In genomic region chr14:93079321-93079720, GRCh38 we compare ENCODE assay signal across 19 cellular contexts. TPM values are rescaled to one million over a fixed set of nuclear protein-coding genes. Genes with fewer than 3 reads are reported as not detected.
DNase-seq lines count a peak whose midpoint lies in the region; ATAC-seq and TF ChIP-seq lines count a peak whose summit lies in the region.
"Had no signal": no experiment of that assay in that cellular context is flagged by ENCODE, and none has a peak within 500 bp of the region (broad histone marks: within the 10 kb centered on the region; RNA-seq: fewer than 3 reads in every experiment).

No MANE protein-coding gene starts in this region.

- H3K9me3 Mint-ChIP-seq in dendritic cell treated with granulocyte-macrophage colony-stimulating factor and Interleukin-4, amounts not matched to agents 40 ng/mL and 50 ng/mL, for 4 days = no peaks in the 10 kb centered on the region
- no peaks in the 10 kb centered on the region for H3K9me3 Mint-ChIP-seq in osteocyte (ENCODE audit: unreplicated experiment)

- no peaks in the 10 kb centered on the region for H3F3A ChIP-seq in MM.1S (ENCODE audit: insufficient read depth, low read length)

- RAD21 ChIA-PET in HCT116 (lab: Charles Lee; ENCODE audit: low non-redundant PET in 1 of 2, low total read pairs in 2 of 2, uncharacterized antibody in 2 of 2, unreplicated experiment in 2 of 2) = no interaction called here

- H2AFZ ChIP-seq in HCT116 (ENCODE audit: low read depth, low read length, poor library complexity, severe bottlenecking) (no peak overlapping the region), MM.1S (ENCODE audit: low read length) (no peak overlapping the region)

- H3K36me3 ChIP-seq in BLaER1 (no peaks in the 10 kb centered on the region), HCT116 (ENCODE audit: control insufficient read depth in 1 of 2, insufficient read depth in 2 of 2, low read length in 2 of 2) (no peaks in the 10 kb centered on the region), psoas muscle (ENCODE audit: insufficient read depth in 1 of 2, low read depth in 1 of 2) (no peaks in the 10 kb centered on the region), MM.1S (replicated peaks; ENCODE audit: insufficient read depth, low read length) (no peaks in the 10 kb centered on the region)
- H3K36me3 ChIP-seq: BE2C, sigmoid colon had no signal

- POLR2A ChIA-PET in HCT116 (lab: Charles Lee) = no interaction called here

- 87 to 90% (median 90%) methylated on average over 9 of the region's 9 CpGs for WGBS in psoas muscle, 3 donors

- H3K9me3 ChIP-seq in BLaER1 = no peaks in the 10 kb centered on the region
- H3K9me3 ChIP-seq in HCT116 (ENCODE audit: control insufficient read depth in 1 of 2, insufficient read depth in 1 of 2, low read depth in 1 of 2, low read length in 2 of 2) = no peaks in the 10 kb centered on the region
- H3K9me3 ChIP-seq in psoas muscle = no peaks in the 10 kb centered on the region
- no peaks in the 10 kb centered on the region for H3K9me3 ChIP-seq in MM.1S (replicated peaks; ENCODE audit: insufficient read depth, low read length)
- H3K9me3 ChIP-seq: BE2C, sigmoid colon had no signal

- H3K4me1 ChIP-seq in BLaER1 (peaks cover 65% of the 10 kb centered on the region), HCT116 (ENCODE audit: control insufficient read depth in 1 of 2, insufficient read depth in 2 of 2, low read length in 2 of 2) (no peaks in the 10 kb centered on the region), psoas muscle (peaks cover 5% of the 10 kb centered on the region), MM.1S (ENCODE audit: low read length) (no peaks in the 10 kb centered on the region)
- H3K4me1 ChIP-seq: BE2C, foreskin keratinocyte had no signal

- peak; percentile 5 to 19 (median 17); a peak in 3 of 6 replicates for TF ChIP-seq CTCF in HCT116 (IDR thresholded peaks at IDR 0.05 in 2 of 3, conservative IDR thresholded peaks at IDR 0.05 in 1 of 3; ENCODE audit: borderline replicate concordance in 1 of 3, insufficient read depth in 1 of 3, low read depth in 2 of 3, low read length in 2 of 3)
- TF ChIP-seq CTCF in osteocyte (IDR thresholded peaks at IDR 0.05) = no peak
- TF ChIP-seq CTCF in psoas muscle (IDR thresholded peaks at IDR 0.05) = no peak
- no peak for TF ChIP-seq CTCF in MM.1S (IDR thresholded peaks at IDR 0.05; ENCODE audit: low read length)

- CTCF ChIA-PET in HCT116 (lab: Charles Lee) = no interaction called here

- H4K20me1 ChIP-seq in BLaER1 = peaks cover 96% of the 10 kb centered on the region
- no peaks in the 10 kb centered on the region for H4K20me1 ChIP-seq in HCT116 (ENCODE audit: insufficient read depth)
- H4K20me1 ChIP-seq in MM.1S (ENCODE audit: insufficient read depth, low read length) = no peaks in the 10 kb centered on the region

- TF ChIP-seq POLR2A in HCT116 (IDR thresholded peaks at IDR 0.05; ENCODE audit: borderline replicate concordance, extremely low read depth, insufficient read depth, insufficient read length) = no peak

- H3K36me3 Mint-ChIP-seq in dendritic cell treated with granulocyte-macrophage colony-stimulating factor and Interleukin-4, amounts not matched to agents 40 ng/mL and 50 ng/mL, for 4 days (ENCODE audit: low read depth) = peaks cover 53% of the 10 kb centered on the region
- H3K36me3 Mint-ChIP-seq in osteocyte (ENCODE audit: unreplicated experiment) = peaks cover 1% of the 10 kb centered on the region

- peaks cover 90% of the 10 kb centered on the region for H3K4me1 Mint-ChIP-seq in dendritic cell treated with granulocyte-macrophage colony-stimulating factor and Interleukin-4, amounts not matched to agents 40 ng/mL and 50 ng/mL, for 4 days (ENCODE audit: low read depth)
- peaks cover 27% of the 10 kb centered on the region for H3K4me1 Mint-ChIP-seq in osteocyte (ENCODE audit: unreplicated experiment)

- H3K27me3 Mint-ChIP-seq in dendritic cell treated with granulocyte-macrophage colony-stimulating factor and Interleukin-4, amounts not matched to agents 40 ng/mL and 50 ng/mL, for 4 days = no peaks in the 10 kb centered on the region
- no peaks in the 10 kb centered on the region for H3K27me3 Mint-ChIP-seq in osteocyte (ENCODE audit: unreplicated experiment)

- BruUV-seq in HCT116 (replicated peaks; lab: Mats Ljungman, UMichigan) = no TSS peak

- no peak overlapping the region for H3K4me3 ChIP-seq in BLaER1
- H3K4me3 ChIP-seq in HCT116 (replicated peaks in 1 of 2; ENCODE audit: low read depth in 1 of 2, low read length in 2 of 2) = no peak overlapping the region
- no peak overlapping the region for H3K4me3 ChIP-seq in psoas muscle
- no peak overlapping the region for H3K4me3 ChIP-seq in MM.1S (ENCODE audit: low read length)
- H3K4me3 ChIP-seq: sigmoid colon had no signal

- H3K27me3 ChIP-seq in BLaER1 (no peaks in the 10 kb centered on the region), HCT116 (ENCODE audit: insufficient read depth, low read length) (no peaks in the 10 kb centered on the region), psoas muscle (ENCODE audit: insufficient read depth in 3 of 3, low read length in 2 of 3) (no peaks in the 10 kb centered on the region), MM.1S (replicated peaks; ENCODE audit: insufficient read depth, low read length) (no peaks in the 10 kb centered on the region)
- H3K27me3 ChIP-seq: BE2C, foreskin keratinocyte, sigmoid colon had no signal

- no peak overlapping the region for H3K4me3 Mint-ChIP-seq in dendritic cell treated with granulocyte-macrophage colony-stimulating factor and Interleukin-4, amounts not matched to agents 40 ng/mL and 50 ng/mL, for 4 days
- H3K4me3 Mint-ChIP-seq in osteocyte (ENCODE audit: unreplicated experiment) = no peak overlapping the region

- H3K9me2 ChIP-seq in HCT116 (ENCODE audit: insufficient read depth) = no peaks in the 10 kb centered on the region
- no peaks in the 10 kb centered on the region for H3K9me2 ChIP-seq in MM.1S (replicated peaks; ENCODE audit: insufficient read depth, low read length)

- H3K79me2 ChIP-seq in HCT116 (ENCODE audit: insufficient read depth, low read length) = peaks cover 37% of the 10 kb centered on the region; the same call in 1 of the 2 replicates
- peaks cover 5% of the 10 kb centered on the region; the same call in 1 of the 2 replicates for H3K79me2 ChIP-seq in MM.1S (ENCODE audit: low read length)

- TF ChIP-seq RAD21 in HCT116 (IDR thresholded peaks at IDR 0.05; ENCODE audit: low read depth) = no peak; the same call in 1 of the 2 replicates

- H3K27ac ChIP-seq in BLaER1 (no peak overlapping the region), HCT116 (ENCODE audit: low read depth, low read length) (no peak overlapping the region), psoas muscle (no peak overlapping the region), MM.1S (ENCODE audit: low read length) (no peak overlapping the region)
- H3K27ac ChIP-seq: foreskin keratinocyte, HL-60 had no signal

- ATAC-seq in HCT116 (peak; percentile 58), psoas muscle (no peak), HG02973 (IDR thresholded peaks at IDR 0.05; ENCODE audit: unreplicated experiment) (no peak)
- ATAC-seq: foreskin keratinocyte, SK-N-SH treated with all-trans-retinoic acid at 6 μM for 48 hours had no signal

- DNase-seq in HCT116 (ENCODE audit: low read depth, low spot score) = no peak
- no peak for DNase-seq in osteocyte (ENCODE audit: extremely low spot score, unreplicated experiment)
- DNase-seq in psoas muscle = no peak
- no peak for DNase-seq in MM.1S
- DNase-seq: activated CD4-positive, CD25-positive, alpha-beta regulatory T cell treated with anti-CD3 and anti-CD28 coated beads, Interleukin-2, amount 50 U/mL, for 72 hours; anterior cingulate cortex; BE2C; foreskin keratinocyte; GOT3; midbrain; NCI-H187; nucleus accumbens; sigmoid colon; T1000 had no signal

- H3K9ac ChIP-seq in BLaER1 (no peak overlapping the region), HCT116 (ENCODE audit: low read length) (no peak overlapping the region), MM.1S (ENCODE audit: low read length) (no peak overlapping the region)

- intact Hi-C loops in HCT116 (cut with micrococcal nuclease) (no loop called here), psoas muscle (cut with DNase I) (no loop called here)
- intact Hi-C loops in dendritic cell treated with granulocyte-macrophage colony-stimulating factor and Interleukin-4, amounts not matched to agents 40 ng/mL and 50 ng/mL, for 4 days (cut with micrococcal nuclease) = no loop called here

- H3K4me2 ChIP-seq in BLaER1 = peak overlapping the region; percentile 33
- H3K4me2 ChIP-seq in HCT116 (ENCODE audit: low read length) = no peak overlapping the region
- no peak overlapping the region for H3K4me2 ChIP-seq in MM.1S (ENCODE audit: low read depth, low read length)

- peak overlapping the region; percentile 35 for H3K27ac Mint-ChIP-seq in dendritic cell treated with granulocyte-macrophage colony-stimulating factor and Interleukin-4, amounts not matched to agents 40 ng/mL and 50 ng/mL, for 4 days
- peak overlapping the region; percentile 9 for H3K27ac Mint-ChIP-seq in osteocyte (ENCODE audit: unreplicated experiment)

TF ChIP-seq in HCT116, 20 proteins besides CTCF, POLR2A, EP300 and RAD21 (continues in another document):
- no peak for TF ChIP-seq POLR2AphosphoS5 (IDR thresholded peaks at IDR 0.05; ENCODE audit: low read depth, low read length)
- no peak for TF ChIP-seq ELF1 (IDR thresholded peaks at IDR 0.05; ENCODE audit: borderline replicate concordance, low read depth)

RNA-seq across cellular contexts. Expression of gene ITPK1, which starts 36.4 kb away (rescaled TPM):
- 70.2 TPM for total RNA-seq in HCT116 (2021; ENCODE audit: unreplicated experiment)
- polyA plus RNA-seq in HCT116 (2012) = 54.0 and 63.9 TPM in 2 replicates
- 31.2 and 32.8 TPM in 2 replicates for total RNA-seq in osteocyte
- total RNA-seq in psoas muscle = 10 to 100 TPM; 33.7 to 51.0 (median 45.6) TPM
- polyA plus RNA-seq in psoas muscle = 10 to 100 TPM; 30.0 to 61.1 (median 32.5) TPM

Comparison
In these comparisons a context has a peak if more than half of its experiments do, and no peak if none do; other contexts are left out.
1. CTCF ChIP-seq: peak in HCT116 (3 of 3); none in osteocyte (single experiment), psoas muscle (single experiment) and MM.1S (single experiment).